ENCODE assay signal across 8 cellular contexts in the genomic region with DNA sequence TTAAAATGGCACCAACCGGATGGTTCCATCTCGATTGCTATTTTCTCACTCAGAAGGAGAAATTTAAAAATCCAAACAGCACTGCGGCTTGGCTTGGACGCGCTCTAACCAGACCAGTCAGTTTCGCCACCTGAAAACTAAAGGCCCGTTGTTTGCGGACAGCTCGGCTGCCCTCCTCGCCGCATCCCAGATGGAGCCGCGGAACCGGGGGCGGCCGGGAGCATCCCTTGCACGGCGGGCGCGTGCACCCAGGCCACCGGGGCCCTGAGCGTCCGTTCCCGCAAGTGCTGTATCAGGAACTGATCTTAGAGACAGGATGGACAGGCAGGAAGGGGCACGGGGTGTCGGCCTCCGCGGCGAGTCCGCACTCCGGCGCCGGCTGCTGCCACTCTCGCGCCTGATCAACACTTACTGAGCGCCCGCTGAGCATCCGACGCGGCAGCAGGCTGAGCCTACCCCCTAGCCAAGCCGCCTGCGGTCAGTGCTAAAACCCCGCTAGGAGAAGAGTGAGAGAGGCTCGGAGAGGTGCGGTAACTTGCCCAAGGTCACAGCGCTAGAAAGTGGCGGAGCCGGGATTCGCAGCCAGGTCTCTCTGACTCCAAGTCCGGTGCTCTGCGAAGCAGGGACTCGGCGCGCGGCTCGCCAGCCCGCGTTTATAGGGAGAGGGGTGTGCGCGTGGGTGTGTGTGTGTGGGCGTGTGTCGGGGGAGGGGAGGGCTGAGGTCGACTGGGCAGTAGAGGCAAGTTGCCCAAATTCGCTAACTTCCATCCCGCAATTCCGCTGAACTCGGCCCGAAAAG. TPM values are rescaled to one million over a fixed set of nuclear protein-coding genes. Genes with fewer than 3 reads are reported as not detected.
DNase-seq lines count a peak whose midpoint lies in the region; ATAC-seq, FAIRE-seq and TF ChIP-seq lines count a peak whose summit lies in the region.

A gene with protein sequence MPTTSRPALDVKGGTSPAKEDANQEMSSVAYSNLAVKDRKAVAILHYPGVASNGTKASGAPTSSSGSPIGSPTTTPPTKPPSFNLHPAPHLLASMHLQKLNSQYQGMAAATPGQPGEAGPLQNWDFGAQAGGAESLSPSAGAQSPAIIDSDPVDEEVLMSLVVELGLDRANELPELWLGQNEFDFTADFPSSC (minus strand): TSS at position 629 of the 799 bp plus-strand sequence. CDS start 3,045 bp downstream, outside the sequence.

- intact Hi-C loops in CD14-positive monocyte (cut with micrococcal nuclease): no loop called here
- intact Hi-C loops in kidney (cut with DNase I): no loop called here

- H3K4me1 Mint-ChIP-seq in CD14-positive monocyte: peaks cover 46% of the 10 kb centered on the region
- H3K4me1 Mint-ChIP-seq in IgD-negative memory B cell: peaks cover 6 to 17% (median 15%) of the 10 kb centered on the region in 3 donors
- peaks cover 25% of the 10 kb centered on the region for H3K4me1 Mint-ChIP-seq in activated naive CD8-positive, alpha-beta T cell (ENCODE audit: low read depth)

- H3K4me3 Mint-ChIP-seq in CD14-positive monocyte (peak within 1 kb of the TSS; percentile 85 to 92), IgD-negative memory B cell (peak within 1 kb of the TSS; percentile 84 to 96 (median 91))
- H3K4me3 Mint-ChIP-seq in activated naive CD8-positive, alpha-beta T cell: peak within 1 kb of the TSS; percentile 87

- H3K9me3 Mint-ChIP-seq in CD14-positive monocyte (peaks cover 0 to 16% (median 10%) of the 10 kb centered on the region in 7 donors), IgD-negative memory B cell (no peaks in the 10 kb centered on the region)
- H3K9me3 Mint-ChIP-seq in activated naive CD8-positive, alpha-beta T cell (ENCODE audit: low read depth): no peaks in the 10 kb centered on the region

- H3K9ac ChIP-seq in kidney (ENCODE audit: low read length in 2 of 2): no peak within 1 kb of the TSS
- peak within 1 kb of the TSS in 1 of 5 donors; percentile 35 for H3K9ac ChIP-seq in subcutaneous abdominal adipose tissue (ENCODE audit: low read length in 5 of 5)

- no peaks in the 10 kb centered on the region for H3K36me3 ChIP-seq in kidney (ENCODE audit: control insufficient read depth in 1 of 2, insufficient read depth in 2 of 2, low read length in 2 of 2)
- H3K36me3 ChIP-seq in subcutaneous abdominal adipose tissue (ENCODE audit: control insufficient read depth in 5 of 5, insufficient read depth in 5 of 5, low read length in 5 of 5): no peaks in the 10 kb centered on the region

- H3K27ac ChIP-seq in kidney (ENCODE audit: low read depth in 2 of 2, low read length in 2 of 2): no peak within 1 kb of the TSS
- H3K27ac ChIP-seq in subcutaneous abdominal adipose tissue (ENCODE audit: low read depth, low read length): no peak within 1 kb of the TSS

- DNase-seq in CD14-positive monocyte (ENCODE audit: low spot score): no peak
- DNase-seq in kidney: peak; percentile 71
- no peak for DNase-seq in GF-D8 (lab: John Stamatoyannopoulos, UW)
- DNase-seq in NCI-H2029 (lab: John Stamatoyannopoulos, UW): no peak

- H3K27me3 Mint-ChIP-seq in CD14-positive monocyte (ENCODE audit: low read depth in 3 of 3): peaks cover 63 to 92% (median 89%) of the 10 kb centered on the region in 3 donors
- H3K27me3 Mint-ChIP-seq in IgD-negative memory B cell: peaks cover 61% of the 10 kb centered on the region
- H3K27me3 Mint-ChIP-seq in activated naive CD8-positive, alpha-beta T cell: peaks cover 12% of the 10 kb centered on the region

- H3K4me1 ChIP-seq in kidney (ENCODE audit: control insufficient read depth in 1 of 2, insufficient read depth in 1 of 2, low read depth in 1 of 2, low read length in 2 of 2) (peaks cover 0 to 13% of the 10 kb centered on the region in 2 donors), subcutaneous abdominal adipose tissue (ENCODE audit: control insufficient read depth in 5 of 5, insufficient read depth in 5 of 5, low read length in 5 of 5) (peaks cover 2 to 44% (median 42%) of the 10 kb centered on the region in 5 donors)

- H3K9me3 ChIP-seq in kidney (ENCODE audit: control insufficient read depth in 1 of 2, low read length in 2 of 2): no peaks in the 10 kb centered on the region
- H3K9me3 ChIP-seq in subcutaneous abdominal adipose tissue (ENCODE audit: control insufficient read depth in 5 of 5, low read length in 5 of 5): no peaks in the 10 kb centered on the region

- FAIRE-seq in kidney (lab: Jason Lieb, UNC): no peak

- no peak for ATAC-seq in GM18520 (IDR thresholded peaks at IDR 0.05; ENCODE audit: unreplicated experiment)

- H3K36me3 Mint-ChIP-seq in CD14-positive monocyte: peaks cover 6 to 10% of the 10 kb centered on the region in 2 donors
- no peaks in the 10 kb centered on the region for H3K36me3 Mint-ChIP-seq in IgD-negative memory B cell
- no peaks in the 10 kb centered on the region for H3K36me3 Mint-ChIP-seq in activated naive CD8-positive, alpha-beta T cell

- no peak for TF ChIP-seq CTCF in CD14-positive monocyte (IDR thresholded peaks at IDR 0.05)
- no peak for TF ChIP-seq CTCF in kidney (IDR thresholded peaks at IDR 0.05; ENCODE audit: borderline replicate concordance, extremely low read depth, insufficient read depth)

- peak within 1 kb of the TSS; percentile 48 to 58 for H3K4me3 ChIP-seq in kidney (ENCODE audit: low read length in 2 of 2)
- peak within 1 kb of the TSS; percentile 63 to 72 (median 69) for H3K4me3 ChIP-seq in subcutaneous abdominal adipose tissue (ENCODE audit: low read depth in 1 of 5, low read length in 5 of 5)

- H3K27ac Mint-ChIP-seq in CD14-positive monocyte (peak within 1 kb of the TSS in 2 of 7 donors; percentile 46 to 62), IgD-negative memory B cell (peak within 1 kb of the TSS in 1 of 3 donors; percentile 31)
- H3K27ac Mint-ChIP-seq in activated naive CD8-positive, alpha-beta T cell: no peak within 1 kb of the TSS

- H3K27me3 ChIP-seq in subcutaneous abdominal adipose tissue (ENCODE audit: control insufficient read depth in 5 of 5, insufficient read depth in 4 of 5, low read length in 5 of 5): peaks cover 35 to 81% (median 58%) of the 10 kb centered on the region in 5 donors

RNA-seq across cellular contexts. Expression of the gene that starts here (rescaled TPM):
- polyA plus RNA-seq in CD14-positive monocyte: under 1 TPM in 1 of 2 donors, not detected in 1; 0.36 TPM
- not detected for polyA plus RNA-seq in IgD-negative memory B cell
- total RNA-seq in kidney: 3.8 TPM
- 1.5 TPM for polyA plus RNA-seq in kidney (ENCODE audit: insufficient read depth, low read depth, low replicate concordance)
